26 cellular contexts compared by ENCODE assay signal in genomic region chr10:93290661-93291354, GRCh38.
A peak's percentile ranks its signal among the peaks of the same experiment; 100 is the strongest.
DNase-seq lines count a peak whose midpoint lies in the region; ATAC-seq, FAIRE-seq and TF ChIP-seq lines count a peak whose summit lies in the region.
"Had no signal": no experiment of that assay in that cellular context is flagged by ENCODE, and none has a peak within 500 bp of the region (broad histone marks: within the 10 kb centered on the region; RNA-seq: fewer than 3 reads in every experiment).

No MANE protein-coding gene starts in this region.

- no peak overlapping the region for H4K12ac ChIP-seq in trophoblast cell (ENCODE audit: low read depth, low read length)

- H3K9ac ChIP-seq in HCT116 (ENCODE audit: low read length) (no peak overlapping the region), trophoblast cell (ENCODE audit: low read length) (no peak overlapping the region)

- RAD21 ChIA-PET in HCT116 (lab: Charles Lee; ENCODE audit: low non-redundant PET in 1 of 2, low total read pairs in 2 of 2, uncharacterized antibody in 2 of 2, unreplicated experiment in 2 of 2): no interaction called here

- no peak for TF ChIP-seq RAD21 in HCT116 (IDR thresholded peaks at IDR 0.05; ENCODE audit: low read depth)

- intact Hi-C loops in HCT116 (cut with micrococcal nuclease): no loop called here

- no TSS peak for BruUV-seq in HCT116 (replicated peaks; lab: Mats Ljungman, UMichigan)

- H3K27ac ChIP-seq in HCT116 (ENCODE audit: low read depth, low read length) (no peak overlapping the region), trophoblast cell (ENCODE audit: low read depth, low read length) (no peak overlapping the region)
- H3K27ac ChIP-seq: brain microvascular endothelial cell, neutrophil, Peyer's patch, right lobe of liver, spleen, thoracic aorta, vagina had no signal

- H3K9me3 ChIP-seq in HCT116 (ENCODE audit: control insufficient read depth in 1 of 2, insufficient read depth in 1 of 2, low read depth in 1 of 2, low read length in 2 of 2) (no peaks in the 10 kb centered on the region), trophoblast cell (ENCODE audit: insufficient read depth, low read depth, low read length) (no peaks in the 10 kb centered on the region)
- H3K9me3 ChIP-seq: neutrophil, Peyer's patch, right lobe of liver, spleen, thoracic aorta, vagina had no signal

- peak; percentile 36 for FAIRE-seq in bronchial epithelial cell (lab: Jason Lieb, UNC)
- FAIRE-seq: colon, GM12891, H54 had no signal

- H2AFZ ChIP-seq in HCT116 (ENCODE audit: low read depth, low read length, poor library complexity, severe bottlenecking) (peak overlapping the region; percentile 90), trophoblast cell (ENCODE audit: insufficient read depth, low read length, poor library complexity) (peak overlapping the region; percentile 32)

- H4K8ac ChIP-seq in trophoblast cell (ENCODE audit: low read depth, low read length): peak overlapping the region; percentile 26

- H4K20me1 ChIP-seq in HCT116 (ENCODE audit: insufficient read depth): no peaks in the 10 kb centered on the region

- peak overlapping the region; percentile 62 for H4K91ac ChIP-seq in trophoblast cell (ENCODE audit: low read depth, low read length)

- TF ChIP-seq CTCF in HCT116 (IDR thresholded peaks at IDR 0.05 in 2 of 3, conservative IDR thresholded peaks at IDR 0.05 in 1 of 3; ENCODE audit: borderline replicate concordance in 1 of 3, insufficient read depth in 1 of 3, low read depth in 2 of 3, low read length in 2 of 3) (no peak), bronchial epithelial cell (IDR thresholded peaks at IDR 0.05; ENCODE audit: insufficient read depth, low read length, severe bottlenecking) (no peak)

- H3K9me2 ChIP-seq in HCT116 (ENCODE audit: insufficient read depth): no peaks in the 10 kb centered on the region

- POLR2A ChIA-PET in HCT116 (lab: Charles Lee): no interaction called here

- H3K18ac ChIP-seq in trophoblast cell (ENCODE audit: low read length): no peak overlapping the region

- no peak overlapping the region for H3K4me2 ChIP-seq in HCT116 (ENCODE audit: low read length)
- H3K4me2 ChIP-seq in trophoblast cell (ENCODE audit: low read length): no peak overlapping the region

- H2BK12ac ChIP-seq in trophoblast cell (ENCODE audit: low read length): peak overlapping the region; percentile 45

- no peak for TF ChIP-seq POLR2A in HCT116 (IDR thresholded peaks at IDR 0.05; ENCODE audit: borderline replicate concordance, extremely low read depth, insufficient read depth, insufficient read length)

- no peak for DNase-seq in HCT116 (ENCODE audit: low read depth, low spot score)
- peak; percentile 23 for DNase-seq in NCI-H1105 treated with DMSO at 0.1 percent for 48 hours (lab: John Stamatoyannopoulos, UW)
- no peak for DNase-seq in bronchial epithelial cell (ENCODE audit: low read depth)
- peak in 1 of 2 donors; percentile 30 for DNase-seq in trophoblast cell
- no peak for DNase-seq in DMS 273 (lab: John Stamatoyannopoulos, UW; ENCODE audit: unreplicated experiment)
- DNase-seq in nucleus accumbens (lab: John Stamatoyannopoulos, UW): no peak
- DNase-seq in activated T-cell treated with anti-CD3 and anti-CD28 coated beads, Interleukin-2, amount 50 U/mL, for 1 hour: no peak
- DNase-seq: activated CD4-positive, alpha-beta T cell treated with anti-CD3 and anti-CD28 coated beads for 36 hours; activated CD8-positive, alpha-beta T cell treated with anti-CD3 and anti-CD28 coated beads, Interleukin-2, amount 10 ng/mL, durations not matched to agents 7 days and 5 days; amniotic stem cell; brain microvascular endothelial cell; effector CD4-positive, alpha-beta T cell; KBM-7; left ventricle myocardium superior; NCI-H524 treated with DMSO at 0.1 percent for 48 hours; Peyer's patch; right lobe of liver; spleen; stimulated activated CD4-positive, alpha-beta T cell treated with anti-CD3 and anti-CD28 coated beads, Interleukin-2, amount 100 ng/mL, for 24 hours had no signal

- CTCF ChIA-PET in HCT116 (lab: Charles Lee): interaction anchor here (1.1 to 1.6 kb wide), 2 partner anchors 175 to 192 kb away, joined by 3 to 4 read pairs; partner anchors contain the start of gene MYOF

- H3K14ac ChIP-seq in trophoblast cell (ENCODE audit: low read length): peak overlapping the region; percentile 29

- peak overlapping the region; percentile 35 for H2BK5ac ChIP-seq in trophoblast cell (ENCODE audit: low read depth, low read length, poor library complexity)

- H3K36me3 ChIP-seq in HCT116 (ENCODE audit: control insufficient read depth in 1 of 2, insufficient read depth in 2 of 2, low read length in 2 of 2) (no peaks in the 10 kb centered on the region), bronchial epithelial cell (ENCODE audit: control insufficient read depth, insufficient read depth, low read length) (no peaks in the 10 kb centered on the region), trophoblast cell (ENCODE audit: control insufficient read depth in 1 of 2, insufficient read depth in 2 of 2, low read length in 2 of 2) (no peaks in the 10 kb centered on the region)
- H3K36me3 ChIP-seq: brain microvascular endothelial cell, neutrophil, Peyer's patch, right lobe of liver, spleen, thoracic aorta, vagina had no signal

- no peak overlapping the region for H3K4ac ChIP-seq in trophoblast cell (ENCODE audit: low read depth, low read length)

- H3K4me3 ChIP-seq in HCT116 (replicated peaks in 1 of 2; ENCODE audit: low read depth in 1 of 2, low read length in 2 of 2): no peak overlapping the region
- no peak overlapping the region for H3K4me3 ChIP-seq in bronchial epithelial cell (ENCODE audit: low read depth, low read length)
- H3K4me3 ChIP-seq in trophoblast cell (ENCODE audit: low read depth, low read length): no peak overlapping the region
- H3K4me3 ChIP-seq: Peyer's patch, right lobe of liver, spleen, thoracic aorta, vagina had no signal

- no peak overlapping the region for H2AK5ac ChIP-seq in trophoblast cell (ENCODE audit: low read length)

- no peak for ATAC-seq in HCT116
- ATAC-seq: activated CD4-positive, alpha-beta T cell treated with anti-CD3 and anti-CD28 coated beads for 36 hours; activated CD8-positive, alpha-beta T cell treated with anti-CD3 and anti-CD28 coated beads, Interleukin-2, amount 10 ng/mL, durations not matched to agents 7 days and 5 days; activated T-helper 17 cell treated with anti-CD3 and anti-CD28 coated beads, Interleukin-2, amount 50 U/mL, for 72 hours; left ventricle myocardium superior; right lobe of liver had no signal

- no peak overlapping the region for H3K23ac ChIP-seq in trophoblast cell (ENCODE audit: low read length)

- peaks cover 25% of the 10 kb centered on the region for H3K79me1 ChIP-seq in trophoblast cell (ENCODE audit: low read length)

- H3K4me1 ChIP-seq in HCT116 (ENCODE audit: control insufficient read depth in 1 of 2, insufficient read depth in 2 of 2, low read length in 2 of 2) (peaks cover 5 to 26% of the 10 kb centered on the region in 2 experiments), trophoblast cell (ENCODE audit: control insufficient read depth in 1 of 2, insufficient read depth in 2 of 2, low read length in 2 of 2) (peaks cover 14 to 17% of the 10 kb centered on the region in 2 experiments)
- H3K4me1 ChIP-seq: Peyer's patch, right lobe of liver, vagina had no signal

- no CpG with 5 or more reads among the region's 5 CpGs for WGBS in trophoblast cell (ENCODE audit: extremely low coverage, insufficient coverage, insufficient read length)

- H2BK120ac ChIP-seq in trophoblast cell (ENCODE audit: insufficient read depth, low read length, poor library complexity): peak overlapping the region; percentile 75

- H3K27me3 ChIP-seq in HCT116 (ENCODE audit: insufficient read depth, low read length) (no peaks in the 10 kb centered on the region), bronchial epithelial cell (ENCODE audit: control insufficient read depth, insufficient read depth, low read length) (no peaks in the 10 kb centered on the region), trophoblast cell (ENCODE audit: insufficient read depth, low read length) (no peaks in the 10 kb centered on the region)
- H3K27me3 ChIP-seq: brain microvascular endothelial cell, neutrophil, Peyer's patch, right lobe of liver, spleen, vagina had no signal

- no peaks in the 10 kb centered on the region for H3K79me2 ChIP-seq in HCT116 (ENCODE audit: insufficient read depth, low read length)
- H3K79me2 ChIP-seq in trophoblast cell (ENCODE audit: control insufficient read depth, insufficient read depth, low read length, poor library complexity): no peaks in the 10 kb centered on the region

TF ChIP-seq in HCT116, 20 proteins besides CTCF, POLR2A, EP300 and RAD21:
- TF ChIP-seq YY1 (IDR thresholded peaks at IDR 0.05; ENCODE audit: extremely low read depth, insufficient replicate concordance, low read depth, low read length): no peak
- no peak for TF ChIP-seq EGR1 (IDR thresholded peaks at IDR 0.05; ENCODE audit: low read depth)
- no peak for TF ChIP-seq EZH2 (IDR thresholded peaks at IDR 0.05)
- no peak for TF ChIP-seq ATF3 (IDR thresholded peaks at IDR 0.05)
- TF ChIP-seq EZH2phosphoT487 (IDR thresholded peaks at IDR 0.05; ENCODE audit: borderline replicate concordance): no peak
- no peak for TF ChIP-seq POLR2AphosphoS5 (IDR thresholded peaks at IDR 0.05; ENCODE audit: low read depth, low read length)
